ENCODE assay signal across 10 cellular contexts in genomic region chr2:24077879-24078278, GRCh38. TPM values are rescaled to one million over a fixed set of nuclear protein-coding genes. Genes with fewer than 3 reads are reported as not detected.
DNase-seq lines count a peak whose midpoint lies in the region; ATAC-seq lines count a peak whose summit lies in the region.
"Had no signal": no experiment of that assay in that cellular context is flagged by ENCODE, and none has a peak within 500 bp of the region (broad histone marks: within the 10 kb centered on the region; RNA-seq: fewer than 3 reads in every experiment).

No MANE protein-coding gene starts in this region.

- H3K27ac ChIP-seq in subcutaneous abdominal adipose tissue (ENCODE audit: low read depth, low read length) = peak overlapping the region; percentile 85

- DNase-seq in DMS53 (lab: John Stamatoyannopoulos, UW) (peak; percentile 26), DMS53 treated with DMSO at 0.1 percent for 48 hours (lab: John Stamatoyannopoulos, UW; ENCODE audit: unreplicated experiment) (no peak), HuH-7.5 (ENCODE audit: low spot score) (no peak), NOMO-1 (lab: John Stamatoyannopoulos, UW; ENCODE audit: unreplicated experiment in 2 of 2) (no peak)
- DNase-seq in activated T-helper 2 cell treated with anti-CD3 and anti-CD28 coated beads, Interferon-gamma antibody, Interleukin-2, Interleukin-4, amounts not matched to agents 10 μg/mL and 5 μg/mL and 100 μg/mL, durations not matched to agents 14 hours and 24 hours and 36 hours (ENCODE audit: low spot score) = no peak
- DNase-seq: NCI-H1694 treated with DMSO at 0.1 percent for 48 hours had no signal

- peak overlapping the region; percentile 97 for H3K4me3 Mint-ChIP-seq in activated T-helper 2 cell treated with anti-CD3 and anti-CD28 coated beads, Interferon-gamma antibody, Interleukin-2, Interleukin-4, amounts not matched to agents 10 μg/mL and 5 μg/mL and 100 μg/mL, durations not matched to agents 14 hours and 24 hours and 36 hours (ENCODE audit: low read depth)

- no peaks in the 10 kb centered on the region for H3K27me3 ChIP-seq in iPS-15b (ENCODE audit: control insufficient read depth, insufficient read depth, low read length)
- no peaks in the 10 kb centered on the region for H3K27me3 ChIP-seq in subcutaneous abdominal adipose tissue (ENCODE audit: control insufficient read depth in 5 of 5, insufficient read depth in 4 of 5, low read length in 5 of 5)
- H3K27me3 ChIP-seq: right atrium auricular region had no signal

- no peak overlapping the region for H3K27ac Mint-ChIP-seq in activated T-helper 2 cell treated with anti-CD3 and anti-CD28 coated beads, Interferon-gamma antibody, Interleukin-2, Interleukin-4, amounts not matched to agents 10 μg/mL and 5 μg/mL and 100 μg/mL, durations not matched to agents 14 hours and 24 hours and 36 hours

- H3K4me1 ChIP-seq in iPS-15b (ENCODE audit: control insufficient read depth, insufficient read depth, low read length) = peaks cover under 1% of the 10 kb centered on the region
- peaks cover 0 to 26% (median 20%) of the 10 kb centered on the region in 5 donors for H3K4me1 ChIP-seq in subcutaneous abdominal adipose tissue (ENCODE audit: control insufficient read depth in 5 of 5, insufficient read depth in 5 of 5, low read length in 5 of 5)

- H3K4me3 ChIP-seq in iPS-15b (ENCODE audit: low read depth, low read length) = peak overlapping the region; percentile 75
- H3K4me3 ChIP-seq in subcutaneous abdominal adipose tissue (ENCODE audit: low read depth in 1 of 5, low read length in 5 of 5) = peak overlapping the region; percentile 70 to 98 (median 85)

- H3K9ac ChIP-seq in iPS-15b (ENCODE audit: low read depth, low read length) (peak overlapping the region; percentile 71), subcutaneous abdominal adipose tissue (ENCODE audit: low read length in 5 of 5) (peak overlapping the region; percentile 1 to 86 (median 75))

- H3K9me3 Mint-ChIP-seq in activated T-helper 2 cell treated with anti-CD3 and anti-CD28 coated beads, Interferon-gamma antibody, Interleukin-2, Interleukin-4, amounts not matched to agents 10 μg/mL and 5 μg/mL and 100 μg/mL, durations not matched to agents 14 hours and 24 hours and 36 hours = no peaks in the 10 kb centered on the region

- peaks cover 24% of the 10 kb centered on the region for H3K4me1 Mint-ChIP-seq in activated T-helper 2 cell treated with anti-CD3 and anti-CD28 coated beads, Interferon-gamma antibody, Interleukin-2, Interleukin-4, amounts not matched to agents 10 μg/mL and 5 μg/mL and 100 μg/mL, durations not matched to agents 14 hours and 24 hours and 36 hours (ENCODE audit: low read depth)

- intact Hi-C loops in activated T-helper 2 cell treated with anti-CD3 and anti-CD28 coated beads, Interferon-gamma antibody, Interleukin-2, Interleukin-4, amounts not matched to agents 10 μg/mL and 5 μg/mL and 100 μg/mL, durations not matched to agents 14 hours and 24 hours and 36 hours (cut with micrococcal nuclease) = no loop called here

- no peaks in the 10 kb centered on the region for H3K27me3 Mint-ChIP-seq in activated T-helper 2 cell treated with anti-CD3 and anti-CD28 coated beads, Interferon-gamma antibody, Interleukin-2, Interleukin-4, amounts not matched to agents 10 μg/mL and 5 μg/mL and 100 μg/mL, durations not matched to agents 14 hours and 24 hours and 36 hours (ENCODE audit: low read depth)

- peaks cover 15% of the 10 kb centered on the region for H3K36me3 ChIP-seq in iPS-15b (ENCODE audit: control insufficient read depth, insufficient read depth, low read length)
- peaks cover 5 to 47% (median 30%) of the 10 kb centered on the region in 5 donors for H3K36me3 ChIP-seq in subcutaneous abdominal adipose tissue (ENCODE audit: control insufficient read depth in 5 of 5, insufficient read depth in 5 of 5, low read length in 5 of 5)

- H3K9me3 ChIP-seq in iPS-15b (ENCODE audit: control insufficient read depth, insufficient read depth, low read length) (no peaks in the 10 kb centered on the region), subcutaneous abdominal adipose tissue (ENCODE audit: control insufficient read depth in 5 of 5, low read length in 5 of 5) (no peaks in the 10 kb centered on the region)
- H3K9me3 ChIP-seq: right atrium auricular region had no signal

- no peak for ATAC-seq in GM18868 (IDR thresholded peaks at IDR 0.05; ENCODE audit: unreplicated experiment)

- H3K36me3 Mint-ChIP-seq in activated T-helper 2 cell treated with anti-CD3 and anti-CD28 coated beads, Interferon-gamma antibody, Interleukin-2, Interleukin-4, amounts not matched to agents 10 μg/mL and 5 μg/mL and 100 μg/mL, durations not matched to agents 14 hours and 24 hours and 36 hours (ENCODE audit: low read depth) = peaks cover 18% of the 10 kb centered on the region

RNA-seq across cellular contexts. Expression of gene SF3B6, which starts 1.8 kb away (rescaled TPM):
- total RNA-seq in activated T-helper 2 cell treated with anti-CD3 and anti-CD28 coated beads, Interferon-gamma antibody, Interleukin-2, Interleukin-4, amounts not matched to agents 10 μg/mL and 5 μg/mL and 100 μg/mL, durations not matched to agents 14 hours and 24 hours and 36 hours = 137 and 143 TPM in 2 replicates

RNA-seq across cellular contexts. Expression of gene TP53I3, which starts 6.8 kb away (rescaled TPM):
- total RNA-seq in activated T-helper 2 cell treated with anti-CD3 and anti-CD28 coated beads, Interferon-gamma antibody, Interleukin-2, Interleukin-4, amounts not matched to agents 10 μg/mL and 5 μg/mL and 100 μg/mL, durations not matched to agents 14 hours and 24 hours and 36 hours = 2.7 and 3.1 TPM in 2 replicates

RNA-seq across cellular contexts. Expression of gene FKBP1B, which starts 28.3 kb away (rescaled TPM):
- 1.1 and 2.1 TPM in 2 replicates for total RNA-seq in activated T-helper 2 cell treated with anti-CD3 and anti-CD28 coated beads, Interferon-gamma antibody, Interleukin-2, Interleukin-4, amounts not matched to agents 10 μg/mL and 5 μg/mL and 100 μg/mL, durations not matched to agents 14 hours and 24 hours and 36 hours

RNA-seq across cellular contexts. Expression of gene WDCP, which starts 30.7 kb away (rescaled TPM):
- total RNA-seq in activated T-helper 2 cell treated with anti-CD3 and anti-CD28 coated beads, Interferon-gamma antibody, Interleukin-2, Interleukin-4, amounts not matched to agents 10 μg/mL and 5 μg/mL and 100 μg/mL, durations not matched to agents 14 hours and 24 hours and 36 hours = 22.0 and 22.1 TPM in 2 replicates

RNA-seq across cellular contexts. Expression of gene PFN4, which starts 45.3 kb away (rescaled TPM):
- total RNA-seq in activated T-helper 2 cell treated with anti-CD3 and anti-CD28 coated beads, Interferon-gamma antibody, Interleukin-2, Interleukin-4, amounts not matched to agents 10 μg/mL and 5 μg/mL and 100 μg/mL, durations not matched to agents 14 hours and 24 hours and 36 hours = 0.30 TPM in 1 of 2 replicates, not detected in the other
